In the genomic region with DNA sequence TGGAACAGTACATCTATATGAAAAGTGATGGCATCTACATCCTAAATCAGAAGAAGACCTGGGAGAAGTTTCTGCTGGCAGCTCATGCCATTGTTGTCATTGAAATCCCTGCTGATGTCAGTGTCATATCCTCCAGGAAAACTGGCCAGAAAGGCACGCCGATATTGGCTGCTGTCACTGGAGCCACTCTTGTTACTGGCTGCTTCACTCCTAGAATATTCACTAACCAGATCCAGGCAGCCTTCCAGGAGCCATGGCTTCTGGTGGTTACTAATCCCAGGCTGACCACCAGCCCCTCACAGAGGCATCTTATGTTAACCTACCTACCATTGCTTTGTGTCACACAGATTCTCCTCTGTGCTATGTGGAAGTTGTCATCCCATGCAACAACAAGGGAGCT, we compare ENCODE assay signal across 26 cellular contexts. TPM values are rescaled to one million over a fixed set of nuclear protein-coding genes. Genes with fewer than 3 reads are reported as not detected.
"Had no signal": no experiment of that assay in that cellular context is flagged by ENCODE, and none has a peak within 500 bp of the region (broad histone marks: within the 10 kb centered on the region; RNA-seq: fewer than 3 reads in every experiment).

No MANE protein-coding gene starts in this region.

- H3K9me3 Mint-ChIP-seq: activated CD4-positive, alpha-beta memory T cell treated with anti-CD3 and anti-CD28 coated beads for 36 hours; activated CD4-positive, alpha-beta T cell treated with anti-CD3 and anti-CD28 coated beads, Interleukin-2, amount 10 ng/mL, durations not matched to agents 7 days and 5 days; activated naive CD4-positive, alpha-beta T cell treated with anti-CD3 and anti-CD28 coated beads for 36 hours; activated T-cell treated with anti-CD3 and anti-CD28 coated beads, Interleukin-2, amount 50 U/mL, for 4 hours; T-cell had no signal

- H3K36me3 ChIP-seq: brain microvascular endothelial cell, cardiac muscle cell had no signal

- H3K27ac ChIP-seq: brain microvascular endothelial cell, cardiac muscle cell, SK-N-MC, VCaP had no signal

- H3K4me3 Mint-ChIP-seq: activated CD4-positive, alpha-beta memory T cell treated with anti-CD3 and anti-CD28 coated beads for 36 hours; activated CD4-positive, alpha-beta T cell treated with anti-CD3 and anti-CD28 coated beads, Interleukin-2, amount 10 ng/mL, durations not matched to agents 7 days and 5 days; activated naive CD4-positive, alpha-beta T cell treated with anti-CD3 and anti-CD28 coated beads for 36 hours; activated naive CD8-positive, alpha-beta T cell; activated T-cell treated with anti-CD3 and anti-CD28 coated beads, Interleukin-2, amount 50 U/mL, for 4 hours; T-cell had no signal

- H3K4me3 ChIP-seq: cardiac muscle cell, SK-N-MC had no signal

- H3K27ac Mint-ChIP-seq: activated CD4-positive, alpha-beta memory T cell treated with anti-CD3 and anti-CD28 coated beads for 36 hours; activated CD4-positive, alpha-beta T cell treated with anti-CD3 and anti-CD28 coated beads, Interleukin-2, amount 10 ng/mL, durations not matched to agents 7 days and 5 days; activated naive CD4-positive, alpha-beta T cell treated with anti-CD3 and anti-CD28 coated beads for 36 hours; activated naive CD8-positive, alpha-beta T cell; T-cell had no signal

- ATAC-seq: activated T-cell treated with anti-CD3 and anti-CD28 coated beads, Interleukin-2, amount 50 U/mL, for 4 hours; T-cell had no signal

- FAIRE-seq: TTC549 had no signal

- H3K4me1 Mint-ChIP-seq: activated CD4-positive, alpha-beta T cell treated with anti-CD3 and anti-CD28 coated beads, Interleukin-2, amount 10 ng/mL, durations not matched to agents 7 days and 5 days; T-cell had no signal

- DNase-seq: activated CD4-positive, alpha-beta memory T cell treated with anti-CD3 and anti-CD28 coated beads for 36 hours; activated CD4-positive, alpha-beta T cell treated with anti-CD3 and anti-CD28 coated beads, Interleukin-2, amount 10 ng/mL, durations not matched to agents 7 days and 5 days; activated CD4-positive, CD25-positive, alpha-beta regulatory T cell; activated CD8-positive, alpha-beta memory T cell treated with anti-CD3 and anti-CD28 coated beads for 24 hours; activated gamma-delta T cell; activated naive CD4-positive, alpha-beta T cell treated with anti-CD3 and anti-CD28 coated beads for 36 hours; activated T-cell treated with anti-CD3 and anti-CD28 coated beads, Interleukin-2, amount 50 U/mL, for 4 hours; brain microvascular endothelial cell; cerebellar nuclear complex; Karpas-422; NCI-H1048; NCI-H146; NCI-H2029; NCI-H345; NCI-H510A; NCI-H526 treated with DMSO at 0.1 percent for 48 hours; NCI-H82; T-cell; T-helper 2 cell; T1000 had no signal

- H3K27me3 ChIP-seq: brain microvascular endothelial cell had no signal

- H3K36me3 Mint-ChIP-seq: activated CD4-positive, alpha-beta memory T cell treated with anti-CD3 and anti-CD28 coated beads for 36 hours; activated naive CD8-positive, alpha-beta T cell; T-cell had no signal

RNA-seq across cellular contexts. Expression of gene HOXD1, which starts 53.7 kb away (rescaled TPM):
- total RNA-seq: activated CD4-positive, alpha-beta memory T cell treated with anti-CD3 and anti-CD28 coated beads for 36 hours; activated CD4-positive, alpha-beta T cell treated with anti-CD3 and anti-CD28 coated beads, Interleukin-2, amount 10 ng/mL, durations not matched to agents 7 days and 5 days; activated naive CD4-positive, alpha-beta T cell treated with anti-CD3 and anti-CD28 coated beads for 36 hours; activated T-cell treated with anti-CD3 and anti-CD28 coated beads, Interleukin-2, amount 50 U/mL, for 4 hours; cardiac muscle cell; OCI-LY7; T-cell had no signal
- polyA plus RNA-seq: cardiac muscle cell had no signal
